Comparison of ENCODE assay signal across 11 cellular contexts in genomic region chr9:121196389-121196788, GRCh38. TPM values are rescaled to one million over a fixed set of nuclear protein-coding genes. Genes with fewer than 3 reads are reported as not detected.
DNase-seq lines count a peak whose midpoint lies in the region; ATAC-seq and TF ChIP-seq lines count a peak whose summit lies in the region.
"Had no signal": no experiment of that assay in that cellular context is flagged by ENCODE, and none has a peak within 500 bp of the region (broad histone marks: within the 10 kb centered on the region; RNA-seq: fewer than 3 reads in every experiment).

No MANE protein-coding gene starts in this region.

- DNase-seq in DMS53 (lab: John Stamatoyannopoulos, UW) (peak; percentile 44), DMS53 treated with DMSO at 0.1 percent for 48 hours (lab: John Stamatoyannopoulos, UW; ENCODE audit: unreplicated experiment) (no peak), HFFc6 (no peak), left ventricle myocardium inferior (no peak), right cardiac atrium (no peak)
- DNase-seq in activated naive CD8-positive, alpha-beta T cell treated with anti-CD3 and anti-CD28 coated beads for 36 hours, result no peak
- DNase-seq: activated CD4-positive, alpha-beta T cell treated with anti-CD3 and anti-CD28 coated beads for 48 hours; tibial artery had no signal

- H3K4me1 ChIP-seq in neutrophil (ENCODE audit: control insufficient read depth in 1 of 2, insufficient read depth in 1 of 2, low read depth in 1 of 2, low read length in 1 of 2) (peaks cover 60 to 91% of the 10 kb centered on the region in 2 experiments), left ventricle myocardium inferior (peaks cover 99% of the 10 kb centered on the region), right cardiac atrium (ENCODE audit: control insufficient read depth, insufficient read depth, low read length) (peaks cover 8% of the 10 kb centered on the region)

- no peaks in the 10 kb centered on the region for H3K9me3 Mint-ChIP-seq in HFFc6
- H3K9me3 Mint-ChIP-seq in activated naive CD8-positive, alpha-beta T cell treated with anti-CD3 and anti-CD28 coated beads for 36 hours, result no peaks in the 10 kb centered on the region

- no peak for ATAC-seq in GM21723 (IDR thresholded peaks at IDR 0.05; ENCODE audit: unreplicated experiment)
- ATAC-seq in right cardiac atrium, result no peak

- WGBS in right cardiac atrium, result 45% methylated on average over 4 of the region's 4 CpGs

- TF ChIP-seq CTCF in HFFc6 (IDR thresholded peaks at IDR 0.05) (no peak), neutrophil (IDR thresholded peaks at IDR 0.05) (no peak), left ventricle myocardium inferior (IDR thresholded peaks at IDR 0.05; ENCODE audit: borderline replicate concordance) (no peak)

- no peaks in the 10 kb centered on the region for H3K27me3 Mint-ChIP-seq in HFFc6 (ENCODE audit: insufficient read depth)
- H3K27me3 Mint-ChIP-seq in activated naive CD8-positive, alpha-beta T cell treated with anti-CD3 and anti-CD28 coated beads for 36 hours, result no peaks in the 10 kb centered on the region

- peaks cover 90% of the 10 kb centered on the region for H3K4me1 Mint-ChIP-seq in HFFc6 (ENCODE audit: low read depth)
- H3K4me1 Mint-ChIP-seq in activated naive CD8-positive, alpha-beta T cell treated with anti-CD3 and anti-CD28 coated beads for 36 hours, result peaks cover 75% of the 10 kb centered on the region

- H3K4me3 ChIP-seq in neutrophil (ENCODE audit: low read depth in 1 of 2, low read length in 1 of 2) (no peak overlapping the region), left ventricle myocardium inferior (no peak overlapping the region), right cardiac atrium (ENCODE audit: low read length) (no peak overlapping the region)
- H3K4me3 ChIP-seq: tibial artery had no signal

- H3K4me3 Mint-ChIP-seq in HFFc6, result peak overlapping the region; percentile 63; the same call in 1 of the 2 replicates
- H3K4me3 Mint-ChIP-seq in activated naive CD8-positive, alpha-beta T cell treated with anti-CD3 and anti-CD28 coated beads for 36 hours, result peak overlapping the region; percentile 1

- no peak overlapping the region; the same call in 1 of the 2 replicates for H3K27ac Mint-ChIP-seq in HFFc6
- H3K27ac Mint-ChIP-seq in activated naive CD8-positive, alpha-beta T cell treated with anti-CD3 and anti-CD28 coated beads for 36 hours, result peak overlapping the region; percentile 54

- H3K36me3 ChIP-seq in neutrophil (no peaks in the 10 kb centered on the region), left ventricle myocardium inferior (no peaks in the 10 kb centered on the region)
- H3K36me3 ChIP-seq: tibial artery had no signal

- H3K27me3 ChIP-seq in neutrophil (no peaks in the 10 kb centered on the region), left ventricle myocardium inferior (ENCODE audit: low read depth) (no peaks in the 10 kb centered on the region), right cardiac atrium (ENCODE audit: control insufficient read depth, insufficient read depth) (no peaks in the 10 kb centered on the region)
- H3K27me3 ChIP-seq: tibial artery had no signal

- intact Hi-C loops in left ventricle myocardium inferior (cut with micrococcal nuclease) (no loop called here), right cardiac atrium (cut with DNase I) (no loop called here)

- H3K9me3 ChIP-seq in neutrophil, result no peaks in the 10 kb centered on the region
- H3K9me3 ChIP-seq in left ventricle myocardium inferior (replicated peaks), result no peaks in the 10 kb centered on the region
- H3K9me3 ChIP-seq in right cardiac atrium (ENCODE audit: control insufficient read depth, low read length), result no peaks in the 10 kb centered on the region
- H3K9me3 ChIP-seq: tibial artery had no signal

- peaks cover 6% of the 10 kb centered on the region; the same call in 1 of the 2 replicates for H3K36me3 Mint-ChIP-seq in HFFc6 (ENCODE audit: low read depth)
- peaks cover 13% of the 10 kb centered on the region for H3K36me3 Mint-ChIP-seq in activated naive CD8-positive, alpha-beta T cell treated with anti-CD3 and anti-CD28 coated beads for 36 hours

- H3K27ac ChIP-seq in neutrophil (peak overlapping the region; percentile 1), left ventricle myocardium inferior (replicated peaks) (no peak overlapping the region), right cardiac atrium (ENCODE audit: low read length) (no peak overlapping the region)
- H3K27ac ChIP-seq: 22Rv1, tibial artery had no signal

RNA-seq across cellular contexts. Expression of gene RAB14, which starts 5.3 kb away (rescaled TPM):
- total RNA-seq in HFFc6 (2021; fragmentation: NEBNext Ultra II Directional; extraction: Animal tissue kit (Norgen Biotek cat#: 25700)), result 10 to 100 TPM; 80.3 to 91.4 (median 85.8) TPM
- total RNA-seq in activated naive CD8-positive, alpha-beta T cell treated with anti-CD3 and anti-CD28 coated beads for 36 hours, result 10 to 100 TPM; 58.4 to 61.0 TPM
- total RNA-seq in left ventricle myocardium inferior, result 51.3 TPM
- 10 to 100 TPM; 45.3 to 57.3 (median 48.2) TPM for total RNA-seq in right cardiac atrium
- 22.9 TPM for polyA plus RNA-seq in right cardiac atrium
